ENCODE assay signal across 9 cellular contexts in the genomic region with DNA sequence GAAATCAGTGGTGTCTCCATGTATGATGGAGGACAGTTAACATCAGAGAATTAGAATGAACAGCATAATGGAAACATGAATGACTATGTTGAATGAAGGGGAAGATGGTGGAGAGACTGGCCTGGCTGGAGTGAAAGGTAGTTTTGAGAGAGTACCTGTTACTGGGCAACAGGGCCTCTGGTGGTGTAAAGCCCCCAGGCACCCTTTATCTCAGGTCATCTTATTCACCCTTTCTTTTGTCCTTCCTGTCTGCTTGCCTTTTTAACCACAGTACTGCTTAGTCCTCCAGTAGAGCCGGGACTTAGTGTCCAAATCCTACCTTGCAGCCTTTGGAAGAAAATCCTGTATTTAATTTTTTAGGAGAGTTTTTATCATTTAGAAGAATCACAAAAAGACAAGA.
"Had no signal": no experiment of that assay in that cellular context is flagged by ENCODE, and none has a peak within 500 bp of the region (broad histone marks: within the 10 kb centered on the region; RNA-seq: fewer than 3 reads in every experiment).

No MANE protein-coding gene starts in this region.

- H3K27ac Mint-ChIP-seq: activated B cell treated with CpG ODN at 0.5 μM for 24 hours, mesothelial cell of epicardium had no signal

- H3K27me3 Mint-ChIP-seq: activated B cell treated with CpG ODN at 0.5 μM for 24 hours; central memory CD8-positive, alpha-beta T cell; dendritic cell treated with granulocyte-macrophage colony-stimulating factor and Interleukin-4, amounts not matched to agents 40 ng/mL and 50 ng/mL, for 4 days; T-cell had no signal

- ATAC-seq: Right ventricle myocardium inferior, T-cell had no signal

- H3K9me3 Mint-ChIP-seq: activated B cell treated with CpG ODN at 0.5 μM for 24 hours; central memory CD8-positive, alpha-beta T cell; dendritic cell treated with granulocyte-macrophage colony-stimulating factor and Interleukin-4, amounts not matched to agents 40 ng/mL and 50 ng/mL, for 4 days; mesothelial cell of epicardium; T-cell had no signal

- H3K4me3 Mint-ChIP-seq: activated B cell treated with CpG ODN at 0.5 μM for 24 hours; central memory CD8-positive, alpha-beta T cell; dendritic cell treated with granulocyte-macrophage colony-stimulating factor and Interleukin-4, amounts not matched to agents 40 ng/mL and 50 ng/mL, for 4 days; mesothelial cell of epicardium; T-cell had no signal

- DNase-seq: activated B cell treated with CpG ODN at 0.5 μM for 24 hours; activated CD4-positive, alpha-beta T cell treated with anti-CD3 and anti-CD28 coated beads, Interleukin-2, amount 50 U/mL, for 4 hours; activated effector memory CD4-positive, alpha-beta T cell treated with Interleukin-2 at 50 U/mL for 16 hours; kidney glomerular epithelial cell; T-cell had no signal
